13 cellular contexts compared by ENCODE assay signal in the genomic region with DNA sequence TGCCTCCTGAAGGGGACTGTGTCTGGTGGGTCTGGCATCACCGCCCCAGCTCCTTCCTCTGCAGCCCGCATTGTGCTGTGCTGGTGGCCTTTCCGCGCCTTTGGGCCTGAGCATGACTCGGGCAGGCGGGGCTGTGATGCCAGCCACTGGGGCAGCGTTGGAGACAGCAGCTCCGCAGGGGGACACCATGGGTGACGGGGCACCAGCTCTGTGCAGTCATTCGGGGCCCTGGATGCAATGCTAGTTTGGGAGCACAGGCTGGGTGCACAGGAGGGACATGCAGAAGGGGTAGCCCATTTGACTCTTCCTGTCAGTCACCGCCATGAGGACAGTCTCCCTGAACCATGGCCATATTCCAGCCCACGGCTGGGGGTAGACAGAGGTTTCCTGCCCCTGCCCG.
DNase-seq lines count a peak whose midpoint lies in the region; ATAC-seq, FAIRE-seq and TF ChIP-seq lines count a peak whose summit lies in the region.
"Had no signal": no experiment of that assay in that cellular context is flagged by ENCODE, and none has a peak within 500 bp of the region (broad histone marks: within the 10 kb centered on the region; RNA-seq: fewer than 3 reads in every experiment).

No MANE protein-coding gene starts in this region.

- no peak for FAIRE-seq in kidney (lab: Jason Lieb, UNC)
- FAIRE-seq: A204.1, GM12891 had no signal

- no peaks in the 10 kb centered on the region for H3K79me1 ChIP-seq in neuronal stem cell (ENCODE audit: low read depth, low read length)

- peak overlapping the region; percentile 13 for H3K23ac ChIP-seq in neuronal stem cell (ENCODE audit: low read depth, low read length, poor library complexity)

- H3K4me1 ChIP-seq in BLaER1 treated with 17β-estradiol and CSF1 and Interleukin-3, amounts not matched to agents 10 nM and 100 nM, result peaks cover 14 to 70% (median 59%) of the 10 kb centered on the region in 10 experiments
- H3K4me1 ChIP-seq in neuronal stem cell (ENCODE audit: control insufficient read depth in 2 of 2, insufficient read depth in 1 of 2, low read depth in 1 of 2, low read length in 2 of 2) (peaks cover 0 to 2% of the 10 kb centered on the region in 2 donors), upper lobe of right lung (no peaks in the 10 kb centered on the region), kidney (ENCODE audit: control insufficient read depth in 1 of 2, insufficient read depth in 1 of 2, low read depth in 1 of 2, low read length in 2 of 2) (peaks cover 0 to 3% of the 10 kb centered on the region in 2 donors)
- H3K4me1 ChIP-seq: BE2C had no signal

- no peak overlapping the region for H3K4me3 Mint-ChIP-seq in chondrocyte (ENCODE audit: unreplicated experiment)
- H3K4me3 Mint-ChIP-seq: H9 had no signal

- H3K9ac ChIP-seq in BLaER1 treated with 17β-estradiol and CSF1 and Interleukin-3, amounts not matched to agents 10 nM and 100 nM, result peak overlapping the region in 1 of 11 experiments; percentile 39; a peak in 2 of 22 replicates
- H3K9ac ChIP-seq in neuronal stem cell (ENCODE audit: low read depth, low read length, poor library complexity) (no peak overlapping the region), kidney (ENCODE audit: low read length in 2 of 2) (no peak overlapping the region)
- H3K9ac ChIP-seq: GM23248 had no signal

- peaks cover 4% of the 10 kb centered on the region for H3K27me3 Mint-ChIP-seq in chondrocyte (ENCODE audit: low read depth)

- no peak overlapping the region for H2BK5ac ChIP-seq in neuronal stem cell (ENCODE audit: low read length)

- H3K4me2 ChIP-seq in BLaER1 treated with 17β-estradiol and CSF1 and Interleukin-3, amounts not matched to agents 10 nM and 100 nM, result peak overlapping the region in 10 of 11 experiments; percentile 18 to 89 (median 74); a peak in 19 of 22 replicates
- H3K4me2 ChIP-seq in neuronal stem cell (ENCODE audit: insufficient read depth, low read length, poor library complexity, severe bottlenecking), result no peak overlapping the region

- no peak overlapping the region for H2BK120ac ChIP-seq in neuronal stem cell (ENCODE audit: low read depth, low read length)

- peak overlapping the region; percentile 7 for H3K18ac ChIP-seq in neuronal stem cell (ENCODE audit: low read length)

- no peaks in the 10 kb centered on the region for H3K9me3 Mint-ChIP-seq in chondrocyte (ENCODE audit: low read depth)
- H3K9me3 Mint-ChIP-seq: H9 had no signal

- no peak overlapping the region for H3K4ac ChIP-seq in neuronal stem cell (ENCODE audit: low read length)

- no peak for TF ChIP-seq CTCF in chondrocyte (IDR thresholded peaks at IDR 0.05)
- no peak for TF ChIP-seq CTCF in upper lobe of right lung (IDR thresholded peaks at IDR 0.05)
- no peak for TF ChIP-seq CTCF in kidney (IDR thresholded peaks at IDR 0.05; ENCODE audit: borderline replicate concordance, extremely low read depth, insufficient read depth)

- peak; percentile 13 for ATAC-seq in upper lobe of right lung

- DNase-seq in chondrocyte (ENCODE audit: low spot score), result peak; percentile 86
- DNase-seq in neuronal stem cell (ENCODE audit: low spot score), result no peak
- no peak for DNase-seq in upper lobe of right lung
- no peak for DNase-seq in kidney
- DNase-seq in UCSD-AML1 (lab: John Stamatoyannopoulos, UW; ENCODE audit: unreplicated experiment), result no peak
- DNase-seq in GM03348 (ENCODE audit: low spot score), result no peak
- DNase-seq: BE2C, DMS53, GM23248, H9 had no signal

- intact Hi-C loops in upper lobe of right lung (cut with DNase I), result no loop called here
- intact Hi-C loops in kidney (cut with DNase I), result no loop called here

- no peak overlapping the region for H2BK12ac ChIP-seq in neuronal stem cell (ENCODE audit: low read length)

- no peaks in the 10 kb centered on the region for H3K4me1 Mint-ChIP-seq in chondrocyte (ENCODE audit: low read depth)

- peak overlapping the region; percentile 27 for H3K14ac ChIP-seq in neuronal stem cell (ENCODE audit: low read length)

- no peaks in the 10 kb centered on the region; a peak in 1 of 22 replicates for H3K36me3 ChIP-seq in BLaER1 treated with 17β-estradiol and CSF1 and Interleukin-3, amounts not matched to agents 10 nM and 100 nM
- H3K36me3 ChIP-seq in neuronal stem cell (replicated peaks in 1 of 2; ENCODE audit: control insufficient read depth in 2 of 2, insufficient read depth in 2 of 2, low read length in 2 of 2), result peaks cover 0 to 14% of the 10 kb centered on the region in 2 donors
- H3K36me3 ChIP-seq in upper lobe of right lung, result no peaks in the 10 kb centered on the region
- no peaks in the 10 kb centered on the region for H3K36me3 ChIP-seq in kidney (ENCODE audit: control insufficient read depth in 1 of 2, insufficient read depth in 2 of 2, low read length in 2 of 2)
- H3K36me3 ChIP-seq: BE2C had no signal

- H3K27ac ChIP-seq in BLaER1 treated with 17β-estradiol and CSF1 and Interleukin-3, amounts not matched to agents 10 nM and 100 nM, result peak overlapping the region in 6 of 11 experiments; percentile 41 to 72 (median 62); a peak in 9 of 22 replicates
- H3K27ac ChIP-seq in neuronal stem cell (replicated peaks; ENCODE audit: low read length) (no peak overlapping the region), upper lobe of right lung (no peak overlapping the region), kidney (ENCODE audit: low read depth in 2 of 2, low read length in 2 of 2) (no peak overlapping the region)
- H3K27ac ChIP-seq: GM23248 had no signal

- H4K91ac ChIP-seq in neuronal stem cell (ENCODE audit: low read depth, low read length, poor library complexity), result no peak overlapping the region

- H3K4me3 ChIP-seq in BLaER1 treated with 17β-estradiol and CSF1 and Interleukin-3, amounts not matched to agents 10 nM and 100 nM, result no peak overlapping the region
- H3K4me3 ChIP-seq in neuronal stem cell (ENCODE audit: low read length in 2 of 2) (no peak overlapping the region), upper lobe of right lung (no peak overlapping the region), kidney (ENCODE audit: low read length in 2 of 2) (no peak overlapping the region)
- H3K4me3 ChIP-seq: GM23248 had no signal

- no peak overlapping the region for H3K27ac Mint-ChIP-seq in chondrocyte (ENCODE audit: unreplicated experiment)

- H2AK5ac ChIP-seq in neuronal stem cell (ENCODE audit: low read depth, low read length), result no peak overlapping the region

- no peak overlapping the region for H2BK15ac ChIP-seq in neuronal stem cell (ENCODE audit: low read length)

- no CpG with 5 or more reads among the region's 13 CpGs for WGBS in neuronal stem cell (ENCODE audit: extremely low coverage in 2 of 2, insufficient read length in 2 of 2, insufficient replicate concordance in 1 of 2), 2 donors

- no peaks in the 10 kb centered on the region for H3K9me3 ChIP-seq in BLaER1 treated with 17β-estradiol and CSF1 and Interleukin-3, amounts not matched to agents 10 nM and 100 nM (replicated peaks in 1 of 11)
- no peaks in the 10 kb centered on the region for H3K9me3 ChIP-seq in neuronal stem cell (replicated peaks in 1 of 2; ENCODE audit: control insufficient read depth in 2 of 2, insufficient read depth in 1 of 2, low read depth in 1 of 2, low read length in 2 of 2)
- no peaks in the 10 kb centered on the region for H3K9me3 ChIP-seq in upper lobe of right lung
- H3K9me3 ChIP-seq in kidney (ENCODE audit: control insufficient read depth in 1 of 2, low read length in 2 of 2), result no peaks in the 10 kb centered on the region
- H3K9me3 ChIP-seq: BE2C had no signal

- no peaks in the 10 kb centered on the region for H3K36me3 Mint-ChIP-seq in chondrocyte (ENCODE audit: low read depth)

- H4K8ac ChIP-seq in neuronal stem cell (ENCODE audit: low read depth, low read length), result no peak overlapping the region

- H4K20me1 ChIP-seq in BLaER1 treated with 17β-estradiol and CSF1 and Interleukin-3, amounts not matched to agents 10 nM and 100 nM, result no peaks in the 10 kb centered on the region

- H3K27me3 ChIP-seq in BLaER1 treated with 17β-estradiol and CSF1 and Interleukin-3, amounts not matched to agents 10 nM and 100 nM, result no peaks in the 10 kb centered on the region
- H3K27me3 ChIP-seq in neuronal stem cell (ENCODE audit: control insufficient read depth in 3 of 3, insufficient read depth in 3 of 3, low read depth in 1 of 3, low read length in 3 of 3) (no peaks in the 10 kb centered on the region), upper lobe of right lung (no peaks in the 10 kb centered on the region)
- H3K27me3 ChIP-seq: BE2C had no signal

- no peak overlapping the region for H2AFZ ChIP-seq in neuronal stem cell (ENCODE audit: low read length)
- H2AFZ ChIP-seq: GM23248 had no signal

Comparison
In these comparisons a context has a peak if more than half of its experiments do, and no peak if none do; other contexts are left out.
1. H3K27ac ChIP-seq: peak in BLaER1 treated with 17β-estradiol and CSF1 and Interleukin-3, amounts not matched to agents 10 nM and 100 nM (6 of 11); none in neuronal stem cell (single experiment), upper lobe of right lung (single experiment) and kidney (0 of 2).